ENCODE assay signal across 22 cellular contexts in the genomic region with DNA sequence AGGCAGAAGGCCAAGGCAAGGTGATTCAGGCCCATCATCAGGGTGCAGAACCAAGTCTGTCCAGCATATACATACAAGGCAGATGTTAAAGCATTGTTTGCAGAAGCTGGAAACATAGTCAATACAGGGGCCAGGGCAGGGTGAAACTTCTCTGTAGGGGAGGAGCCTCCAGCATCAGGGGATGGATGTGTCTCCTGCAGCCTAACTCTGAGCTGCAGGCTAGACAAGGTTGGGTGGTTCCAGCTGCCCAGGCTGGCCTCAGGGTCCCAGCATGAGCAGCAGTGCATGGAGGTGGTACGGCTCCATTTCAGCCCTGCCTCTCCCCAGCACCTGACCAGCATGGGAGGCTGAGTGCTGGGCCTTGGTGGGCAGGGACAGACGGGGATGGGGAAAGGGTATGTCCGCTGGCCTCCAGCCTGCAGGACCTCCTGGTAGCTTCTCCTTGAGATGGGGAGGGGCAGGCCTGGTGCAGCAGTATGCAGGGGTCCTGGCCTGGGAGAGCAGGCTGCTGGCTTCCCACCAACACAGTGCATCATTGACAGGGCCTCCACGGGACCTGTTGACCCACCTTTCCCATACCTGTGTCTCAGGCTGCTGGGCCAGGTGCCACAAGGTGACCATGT. TPM values are rescaled to one million over a fixed set of nuclear protein-coding genes. Genes with fewer than 3 reads are reported as not detected.
DNase-seq lines count a peak whose midpoint lies in the region; ATAC-seq, FAIRE-seq and TF ChIP-seq lines count a peak whose summit lies in the region.
"Had no signal": no experiment of that assay in that cellular context is flagged by ENCODE, and none has a peak within 500 bp of the region (broad histone marks: within the 10 kb centered on the region; RNA-seq: fewer than 3 reads in every experiment).

No MANE protein-coding gene starts in this region.

- peak overlapping the region; percentile 57 for H3K23ac ChIP-seq in neuronal stem cell (ENCODE audit: low read depth, low read length, poor library complexity)

- peak overlapping the region; percentile 32 for H2AK5ac ChIP-seq in neuronal stem cell (ENCODE audit: low read depth, low read length)

- H3K9me3 Mint-ChIP-seq in glutamatergic neuron (ENCODE audit: unreplicated experiment): peaks cover 3% of the 10 kb centered on the region
- H3K9me3 Mint-ChIP-seq in CD8-positive, alpha-beta memory T cell: no peaks in the 10 kb centered on the region
- H3K9me3 Mint-ChIP-seq: CD4-positive, CD25-positive, alpha-beta regulatory T cell had no signal

- peak overlapping the region; percentile 24 for H2BK15ac ChIP-seq in neuronal stem cell (ENCODE audit: low read length)

- H4K91ac ChIP-seq in neuronal stem cell (ENCODE audit: low read depth, low read length, poor library complexity): no peak overlapping the region

- no peak overlapping the region for H2AFZ ChIP-seq in neuronal stem cell (ENCODE audit: low read length)

- no CpG with 5 or more reads among the region's 4 CpGs for WGBS in neuronal stem cell (ENCODE audit: extremely low coverage in 2 of 2, insufficient read length in 2 of 2, insufficient replicate concordance in 1 of 2), 2 donors

- H3K4me2 ChIP-seq in neuronal stem cell (ENCODE audit: insufficient read depth, low read length, poor library complexity, severe bottlenecking): no peak overlapping the region
- H3K4me2 ChIP-seq: A549 had no signal

- H3K27me3 Mint-ChIP-seq in glutamatergic neuron (ENCODE audit: unreplicated experiment): peaks cover 10% of the 10 kb centered on the region
- peaks cover 3 to 16% of the 10 kb centered on the region in 2 donors for H3K27me3 Mint-ChIP-seq in CD8-positive, alpha-beta memory T cell

- no peak for ATAC-seq in left cardiac atrium
- ATAC-seq in HG03175 (IDR thresholded peaks at IDR 0.05; ENCODE audit: unreplicated experiment): peak; percentile 71
- no peak for ATAC-seq in HG03108 (IDR thresholded peaks at IDR 0.05; ENCODE audit: unreplicated experiment)
- ATAC-seq: SK-N-SH treated with all-trans-retinoic acid at 6 μM for 48 hours had no signal

- H3K18ac ChIP-seq in neuronal stem cell (ENCODE audit: low read length): peak overlapping the region; percentile 58

- H2BK5ac ChIP-seq in neuronal stem cell (ENCODE audit: low read length): peak overlapping the region; percentile 94

- no peaks in the 10 kb centered on the region for H3K9me3 ChIP-seq in neuronal stem cell (replicated peaks in 1 of 2; ENCODE audit: control insufficient read depth in 2 of 2, insufficient read depth in 1 of 2, low read depth in 1 of 2, low read length in 2 of 2)
- no peaks in the 10 kb centered on the region for H3K9me3 ChIP-seq in CD8-positive, alpha-beta memory T cell (ENCODE audit: low read length)
- H3K9me3 ChIP-seq: A549, HAP-1, Peyer's patch had no signal

- H3K36me3 ChIP-seq in bronchial epithelial cell (ENCODE audit: control insufficient read depth, insufficient read depth, low read length): no peaks in the 10 kb centered on the region
- H3K36me3 ChIP-seq in neuronal stem cell (replicated peaks in 1 of 2; ENCODE audit: control insufficient read depth in 2 of 2, insufficient read depth in 2 of 2, low read length in 2 of 2): no peaks in the 10 kb centered on the region
- no peaks in the 10 kb centered on the region for H3K36me3 ChIP-seq in CD8-positive, alpha-beta memory T cell (ENCODE audit: insufficient read depth, low read length)
- H3K36me3 ChIP-seq: HAP-1, Peyer's patch had no signal

- no peak overlapping the region for H3K27ac Mint-ChIP-seq in glutamatergic neuron (ENCODE audit: unreplicated experiment)
- H3K27ac Mint-ChIP-seq in CD8-positive, alpha-beta memory T cell: peak overlapping the region in 1 of 8 donors; percentile 40
- H3K27ac Mint-ChIP-seq: CD4-positive, CD25-positive, alpha-beta regulatory T cell had no signal

- H3K4me3 Mint-ChIP-seq in glutamatergic neuron (ENCODE audit: unreplicated experiment): no peak overlapping the region
- H3K4me3 Mint-ChIP-seq in CD8-positive, alpha-beta memory T cell: no peak overlapping the region

- no peak overlapping the region for H3K4me3 ChIP-seq in bronchial epithelial cell (ENCODE audit: low read depth, low read length)
- H3K4me3 ChIP-seq in neuronal stem cell (ENCODE audit: low read length in 2 of 2): no peak overlapping the region
- H3K4me3 ChIP-seq in CD8-positive, alpha-beta memory T cell (ENCODE audit: low read length): no peak overlapping the region
- H3K4me3 ChIP-seq: A549, HAP-1, Peyer's patch had no signal

- no peak overlapping the region for H3K27ac ChIP-seq in neuronal stem cell (replicated peaks; ENCODE audit: low read length)
- H3K27ac ChIP-seq in CD8-positive, alpha-beta memory T cell (ENCODE audit: low read depth, low read length): no peak overlapping the region
- H3K27ac ChIP-seq: A549, Peyer's patch had no signal

- DNase-seq in cardiac septum (ENCODE audit: low spot score): peak; percentile 68
- DNase-seq in left cardiac atrium: no peak
- no peak for DNase-seq in bronchial epithelial cell (ENCODE audit: low read depth)
- DNase-seq in neuronal stem cell (ENCODE audit: low spot score): no peak
- no peak for DNase-seq in glutamatergic neuron
- DNase-seq in CD8-positive, alpha-beta memory T cell: no peak
- DNase-seq: Calu3; CD4-positive, CD25-positive, alpha-beta regulatory T cell; DMS79 treated with DMSO at 0.1 percent for 48 hours; GF-D8; NCI-H1417; NCI-H1930; NCI-H510A; NCI-H82; Peyer's patch; Right ventricle myocardium superior had no signal

- H4K8ac ChIP-seq in neuronal stem cell (ENCODE audit: low read depth, low read length): no peak overlapping the region

- no peaks in the 10 kb centered on the region for H3K36me3 Mint-ChIP-seq in glutamatergic neuron (ENCODE audit: unreplicated experiment)
- H3K36me3 Mint-ChIP-seq in CD8-positive, alpha-beta memory T cell: peaks cover 0 to 3% (median 0%) of the 10 kb centered on the region in 3 donors

- no peak overlapping the region for H3K14ac ChIP-seq in neuronal stem cell (ENCODE audit: low read length)

- H3K27me3 ChIP-seq in bronchial epithelial cell (ENCODE audit: control insufficient read depth, insufficient read depth, low read length) (no peaks in the 10 kb centered on the region), neuronal stem cell (ENCODE audit: control insufficient read depth in 3 of 3, insufficient read depth in 3 of 3, low read depth in 1 of 3, low read length in 3 of 3) (peaks cover 0 to 9% (median 2%) of the 10 kb centered on the region in 3 experiments)
- H3K27me3 ChIP-seq in CD8-positive, alpha-beta memory T cell (ENCODE audit: insufficient read depth, low read length, poor library complexity, severe bottlenecking): no peaks in the 10 kb centered on the region
- H3K27me3 ChIP-seq: Peyer's patch had no signal

- POLR2A ChIA-PET in CD8-positive, alpha-beta memory T cell (lab: Charles Lee): no interaction called here

- H2BK120ac ChIP-seq in neuronal stem cell (ENCODE audit: low read depth, low read length): no peak overlapping the region

- H2BK12ac ChIP-seq in neuronal stem cell (ENCODE audit: low read length): no peak overlapping the region

- H3K4ac ChIP-seq in neuronal stem cell (ENCODE audit: low read length): no peak overlapping the region

- H3K9ac ChIP-seq in neuronal stem cell (ENCODE audit: low read depth, low read length, poor library complexity): peak overlapping the region; percentile 33

- TF ChIP-seq CTCF in bronchial epithelial cell (IDR thresholded peaks at IDR 0.05; ENCODE audit: insufficient read depth, low read length, severe bottlenecking): no peak
- no peak for TF ChIP-seq CTCF in glutamatergic neuron (IDR thresholded peaks at IDR 0.05; ENCODE audit: partially characterized antibody, unreplicated experiment)

- H3K79me1 ChIP-seq in neuronal stem cell (ENCODE audit: low read depth, low read length): no peaks in the 10 kb centered on the region

- peak; percentile 75 for FAIRE-seq in bronchial epithelial cell (lab: Jason Lieb, UNC)
- FAIRE-seq: A549 had no signal

- H3K4me1 ChIP-seq in neuronal stem cell (ENCODE audit: control insufficient read depth in 2 of 2, insufficient read depth in 1 of 2, low read depth in 1 of 2, low read length in 2 of 2): peaks cover 0 to 3% of the 10 kb centered on the region in 2 donors
- peaks cover 19% of the 10 kb centered on the region for H3K4me1 ChIP-seq in CD8-positive, alpha-beta memory T cell (ENCODE audit: insufficient read depth, low read length)
- H3K4me1 ChIP-seq: A549, HAP-1, Peyer's patch had no signal

- H3K4me1 Mint-ChIP-seq in glutamatergic neuron (ENCODE audit: low read depth, unreplicated experiment): no peaks in the 10 kb centered on the region
- peaks cover 15 to 17% (median 16%) of the 10 kb centered on the region in 3 donors for H3K4me1 Mint-ChIP-seq in CD8-positive, alpha-beta memory T cell

- intact Hi-C loops in cardiac septum (cut with DNase I) (no loop called here), left cardiac atrium (cut with DNase I) (no loop called here)

- CTCF ChIA-PET in CD8-positive, alpha-beta memory T cell (lab: Charles Lee): interaction anchor here (0.5 to 1.1 kb wide), 2 partner anchors 16 to 35 kb away, joined by 3 to 4 read pairs; no protein-coding TSS in a partner anchor

RNA-seq across cellular contexts. Expression of a gene that starts 7.4 kb away (rescaled TPM):
- total RNA-seq in cardiac septum (61.4 TPM), left cardiac atrium (10 to 100 TPM; 59.0 to 66.9 TPM), bronchial epithelial cell (78.7 and 90.3 TPM in 2 replicates), glutamatergic neuron (ENCODE audit: unreplicated experiment) (90.1 TPM)
- polyA plus RNA-seq in neuronal stem cell (2013, experiment 1 of 2): 46.9 TPM
- 46.7 TPM for polyA plus RNA-seq in neuronal stem cell (2013, experiment 2 of 2)
- 100 to 1,000 TPM; 198 to 203 TPM for total RNA-seq in CD8-positive, alpha-beta memory T cell
- polyA plus RNA-seq in CD8-positive, alpha-beta memory T cell: 58.9 TPM

RNA-seq across cellular contexts. Expression of a gene that starts 30.2 kb away (rescaled TPM):
- total RNA-seq in cardiac septum: 5.3 TPM
- 1 to 10 TPM; 3.9 to 5.5 TPM for total RNA-seq in left cardiac atrium
- total RNA-seq in bronchial epithelial cell: under 0.01 and 0.13 TPM in 2 replicates
- 3.5 TPM for polyA plus RNA-seq in neuronal stem cell (2013, experiment 1 of 2)
- polyA plus RNA-seq in neuronal stem cell (2013, experiment 2 of 2): 3.6 TPM
- 125 TPM for total RNA-seq in glutamatergic neuron (ENCODE audit: unreplicated experiment)
- total RNA-seq in CD8-positive, alpha-beta memory T cell: 1 to 10 TPM in 1 of 2 experiments, under 1 TPM in 1; 0.82 to 1.3 TPM
- polyA plus RNA-seq in CD8-positive, alpha-beta memory T cell: 0.31 TPM
- polyA plus RNA-seq: CD4-positive, CD25-positive, alpha-beta regulatory T cell had no signal

RNA-seq across cellular contexts. Expression of a gene that starts 38.6 kb away (rescaled TPM):
- total RNA-seq in cardiac septum: 52.5 TPM
- 10 to 100 TPM; 40.8 to 55.0 TPM for total RNA-seq in left cardiac atrium
- total RNA-seq in bronchial epithelial cell: not detected in 2 replicates
- 0.15 TPM for polyA plus RNA-seq in neuronal stem cell (2013, experiment 1 of 2)
- polyA plus RNA-seq in neuronal stem cell (2013, experiment 2 of 2): 0.18 TPM
- not detected for total RNA-seq in glutamatergic neuron (ENCODE audit: unreplicated experiment)
- total RNA-seq in CD8-positive, alpha-beta memory T cell: not detected
- polyA plus RNA-seq in CD8-positive, alpha-beta memory T cell: not detected
- total RNA-seq: Calu3; CD4-positive, CD25-positive, alpha-beta regulatory T cell; LHCN-M2 had no signal
- polyA plus RNA-seq: A549; CD4-positive, CD25-positive, alpha-beta regulatory T cell had no signal

Comparison
In these comparisons a context has a peak if more than half of its experiments do, and no peak if none do; other contexts are left out.
1. RNA of a gene that starts 30.2 kb away (total RNA-seq): 125 TPM in glutamatergic neuron (single experiment); 3.9 to 5.5 TPM in left cardiac atrium, 5.3 TPM in cardiac septum (single experiment), 0.82 to 1.3 TPM in CD8-positive, alpha-beta memory T cell and under 0.01 to 0.13 TPM in bronchial epithelial cell; every median in the first group is over 10 times any median in the second.
2. RNA of a gene that starts 38.6 kb away (total RNA-seq): 40.8 to 55.0 TPM in left cardiac atrium and 52.5 TPM in cardiac septum (single experiment); not detected in bronchial epithelial cell, not detected in glutamatergic neuron (single experiment) and not detected in CD8-positive, alpha-beta memory T cell; every median in the first group is over 10 times any median in the second.